9 cellular contexts compared by ENCODE assay signal in the genomic region with DNA sequence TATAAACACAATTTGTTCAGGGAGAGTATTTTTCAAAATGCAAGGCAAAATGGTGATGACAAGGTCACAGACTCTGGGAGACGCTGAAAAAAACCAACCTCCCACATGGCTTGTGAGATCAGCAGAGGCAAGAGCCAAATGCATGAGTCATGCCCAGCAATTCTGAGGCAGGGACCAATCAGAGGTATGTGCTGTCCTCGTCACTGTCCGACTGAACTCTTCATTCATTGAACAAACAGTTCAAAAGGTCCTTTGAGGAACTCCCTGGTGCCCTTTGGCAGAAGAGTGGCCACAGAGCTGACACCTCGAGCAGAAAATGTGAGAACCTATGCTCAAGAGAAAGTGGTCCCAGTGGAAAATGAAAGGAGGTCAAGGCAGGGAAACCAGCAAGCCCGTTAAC. TPM values are rescaled to one million over a fixed set of nuclear protein-coding genes. Genes with fewer than 3 reads are reported as not detected.
DNase-seq lines count a peak whose midpoint lies in the region; ATAC-seq and TF ChIP-seq lines count a peak whose summit lies in the region.
"Had no signal": no experiment of that assay in that cellular context is flagged by ENCODE, and none has a peak within 500 bp of the region (broad histone marks: within the 10 kb centered on the region; RNA-seq: fewer than 3 reads in every experiment).

No MANE protein-coding gene starts in this region.

- H3K36me3 Mint-ChIP-seq in mesothelial cell of epicardium (no peaks in the 10 kb centered on the region), endothelial cell (ENCODE audit: low read depth, unreplicated experiment) (peaks cover 8% of the 10 kb centered on the region)
- H3K36me3 Mint-ChIP-seq: CD4-positive, CD25-positive, alpha-beta regulatory T cell had no signal

- CTCF ChIA-PET in A673 (lab: Charles Lee) = no interaction called here

- DNase-seq in A673 (ENCODE audit: low spot score) (peak; percentile 81), NCI-H774 (lab: John Stamatoyannopoulos, UW) (peak; percentile 45), epithelial cell of esophagus (ENCODE audit: low read depth) (peak; percentile 90), mesothelial cell of epicardium (ENCODE audit: low spot score in 2 of 2, unreplicated experiment in 2 of 2) (no peak), NCI-H510A (lab: John Stamatoyannopoulos, UW) (no peak), endothelial cell (ENCODE audit: low spot score) (no peak)
- DNase-seq: CD4-positive, CD25-positive, alpha-beta regulatory T cell had no signal

- POLR2A ChIA-PET in A673 (lab: Charles Lee; ENCODE audit: low non-redundant PET) = no interaction called here

- TF ChIP-seq CTCF in A673 (conservative IDR thresholded peaks at IDR 0.05; ENCODE audit: low read depth, low read length) (no peak), epithelial cell of esophagus (IDR thresholded peaks at IDR 0.05; ENCODE audit: insufficient read depth, low read depth, low read length, missing control alignments) (no peak), mesothelial cell of epicardium (IDR thresholded peaks at IDR 0.05; ENCODE audit: unreplicated experiment) (no peak), endothelial cell (IDR thresholded peaks at IDR 0.05; ENCODE audit: unreplicated experiment) (no peak)

- ATAC-seq in GM21737 (IDR thresholded peaks at IDR 0.05; ENCODE audit: unreplicated experiment) = no peak
- no peak for ATAC-seq in HG02885 (IDR thresholded peaks at IDR 0.05; ENCODE audit: poor library complexity, unreplicated experiment)

- intact Hi-C loops in A673 (cut with micrococcal nuclease; ENCODE audit: unreplicated experiment) = no loop called here

- H3K9me3 ChIP-seq in A673 (ENCODE audit: low read depth, low read length, poor library complexity, severe bottlenecking) = no peaks in the 10 kb centered on the region

- H3K27me3 Mint-ChIP-seq in mesothelial cell of epicardium (ENCODE audit: low read depth) (peaks cover 2% of the 10 kb centered on the region), endothelial cell (ENCODE audit: unreplicated experiment) (peaks cover 1% of the 10 kb centered on the region)
- H3K27me3 Mint-ChIP-seq: CD4-positive, CD25-positive, alpha-beta regulatory T cell had no signal

- BruUV-seq in A673 (replicated peaks; lab: Mats Ljungman, UMichigan) = no TSS peak

- no peak overlapping the region for H3K27ac ChIP-seq in A673 (ENCODE audit: low read depth, low read length, poor library complexity, severe bottlenecking)

- H3K4me1 Mint-ChIP-seq in mesothelial cell of epicardium = peaks cover 26% of the 10 kb centered on the region
- H3K4me1 Mint-ChIP-seq in endothelial cell (ENCODE audit: unreplicated experiment) = peaks cover 2% of the 10 kb centered on the region
- H3K4me1 Mint-ChIP-seq: CD4-positive, CD25-positive, alpha-beta regulatory T cell had no signal

- H3K4me3 ChIP-seq in A673 (ENCODE audit: low read depth, low read length, poor library complexity, severe bottlenecking) = no peak overlapping the region
- H3K4me3 ChIP-seq in epithelial cell of esophagus (ENCODE audit: low read length) = no peak overlapping the region

- peaks cover 5% of the 10 kb centered on the region for H3K36me3 ChIP-seq in A673 (ENCODE audit: insufficient read depth, low read length, poor library complexity, severe bottlenecking)

- H3K27me3 ChIP-seq in A673 (replicated peaks; ENCODE audit: insufficient read depth, low read depth, low read length, poor library complexity) = no peaks in the 10 kb centered on the region

- H3K27ac Mint-ChIP-seq in mesothelial cell of epicardium = peak overlapping the region; percentile 65
- no peak overlapping the region for H3K27ac Mint-ChIP-seq in endothelial cell (ENCODE audit: unreplicated experiment)
- H3K27ac Mint-ChIP-seq: CD4-positive, CD25-positive, alpha-beta regulatory T cell had no signal

- H3K9me3 Mint-ChIP-seq in mesothelial cell of epicardium (no peaks in the 10 kb centered on the region), endothelial cell (ENCODE audit: unreplicated experiment) (no peaks in the 10 kb centered on the region)

- no peak overlapping the region for H3K4me3 Mint-ChIP-seq in mesothelial cell of epicardium
- no peak overlapping the region for H3K4me3 Mint-ChIP-seq in endothelial cell (ENCODE audit: unreplicated experiment)
- H3K4me3 Mint-ChIP-seq: CD4-positive, CD25-positive, alpha-beta regulatory T cell had no signal

- H3K4me1 ChIP-seq in A673 (ENCODE audit: insufficient read depth, low read length, poor library complexity, severe bottlenecking) = peaks cover 44% of the 10 kb centered on the region

RNA-seq across cellular contexts. Expression of gene CDH11, which starts 51.0 kb away (rescaled TPM):
- total RNA-seq in A673 (2021) (297 and 319 TPM in 2 replicates), mesothelial cell of epicardium (333 to 376 TPM (median 359 TPM) in 3 replicates), endothelial cell (ENCODE audit: unreplicated experiment) (42.6 TPM)
- total RNA-seq: CD4-positive, CD25-positive, alpha-beta regulatory T cell had no signal

Comparison
In these comparisons a context has a peak if more than half of its experiments do, and no peak if none do; other contexts are left out.
1. DNase-seq: peak in A673 (single experiment), NCI-H774 (single experiment) and epithelial cell of esophagus (single experiment); none in mesothelial cell of epicardium (0 of 2), NCI-H510A (single experiment) and endothelial cell (single experiment).